In the genomic region with DNA sequence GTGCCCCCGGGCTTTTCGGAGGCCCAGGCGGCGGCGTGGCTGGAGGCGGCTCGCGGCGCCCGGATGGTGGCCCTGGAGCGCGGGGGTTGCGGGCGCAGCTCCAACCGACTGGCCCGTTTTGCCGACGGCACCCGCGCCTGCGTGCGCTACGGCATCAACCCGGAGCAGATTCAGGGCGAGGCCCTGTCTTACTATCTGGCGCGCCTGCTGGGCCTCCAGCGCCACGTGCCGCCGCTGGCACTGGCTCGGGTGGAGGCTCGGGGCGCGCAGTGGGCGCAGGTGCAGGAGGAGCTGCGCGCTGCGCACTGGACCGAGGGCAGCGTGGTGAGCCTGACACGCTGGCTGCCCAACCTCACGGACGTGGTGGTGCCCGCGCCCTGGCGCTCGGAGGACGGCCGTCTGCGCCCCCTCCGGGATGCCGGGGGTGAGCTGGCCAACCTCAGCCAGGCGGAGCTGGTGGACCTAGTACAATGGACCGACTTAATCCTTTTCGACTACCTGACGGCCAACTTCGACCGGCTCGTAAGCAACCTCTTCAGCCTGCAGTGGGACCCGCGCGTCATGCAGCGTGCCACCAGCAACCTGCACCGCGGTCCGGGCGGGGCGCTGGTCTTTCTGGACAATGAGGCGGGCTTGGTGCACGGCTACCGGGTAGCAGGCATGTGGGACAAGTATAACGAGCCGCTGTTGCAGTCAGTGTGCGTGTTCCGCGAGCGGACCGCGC, we compare ENCODE assay signal across 8 cellular contexts. TPM values are rescaled to one million over a fixed set of nuclear protein-coding genes. Genes with fewer than 3 reads are reported as not detected.
DNase-seq lines count a peak whose midpoint lies in the region; ATAC-seq, FAIRE-seq and TF ChIP-seq lines count a peak whose summit lies in the region.

No MANE protein-coding gene starts in this region.

- TF ChIP-seq CTCF in BJ (IDR thresholded peaks at IDR 0.05; ENCODE audit: insufficient read depth, low read depth, low read length) (no peak; the same call in 1 of the 2 replicates), left lung (IDR thresholded peaks at IDR 0.05) (no peak)

- peak; percentile 39 for TF ChIP-seq POLR2A in GM18526 (IDR thresholded peaks at IDR 0.05; ENCODE audit: extremely low read depth, insufficient read length)

- peak overlapping the region; percentile 77 to 82 for H3K4me3 Mint-ChIP-seq in stimulated activated naive B cell treated with anti-CD40 and anti-IgM and Interleukin-4, amounts not matched to agents 10 μg/mL and 1 μg/mL and 100 μg/mL, for 72 hours

- no peak overlapping the region for H3K27ac Mint-ChIP-seq in stimulated activated naive B cell treated with anti-CD40 and anti-IgM and Interleukin-4, amounts not matched to agents 10 μg/mL and 1 μg/mL and 100 μg/mL, for 72 hours

- H3K36me3 Mint-ChIP-seq in stimulated activated naive B cell treated with anti-CD40 and anti-IgM and Interleukin-4, amounts not matched to agents 10 μg/mL and 1 μg/mL and 100 μg/mL, for 72 hours = no peaks in the 10 kb centered on the region

- H3K4me3 ChIP-seq in BJ (ENCODE audit: low read depth, low read length) (peak overlapping the region; percentile 58), left lung (peak overlapping the region; percentile 53 to 54)

- ATAC-seq in HG03095 (IDR thresholded peaks at IDR 0.05; ENCODE audit: unreplicated experiment) = peak; percentile 27
- peak; percentile 8 for ATAC-seq in left lung
- ATAC-seq in stimulated activated naive B cell treated with anti-CD40 and anti-IgM and Interleukin-4, amounts not matched to agents 10 μg/mL and 1 μg/mL and 100 μg/mL, for 72 hours (replicated peaks) = peak; percentile 64 to 65

- peaks cover 12 to 35% of the 10 kb centered on the region in 2 donors for H3K4me1 ChIP-seq in left lung

- H3K27ac ChIP-seq in cingulate gyrus (ENCODE audit: low read depth, low read length) (peak overlapping the region; percentile 19), left lung (no peak overlapping the region)

- H3K27me3 ChIP-seq in BJ (ENCODE audit: control insufficient read depth, insufficient read depth, low read length) = no peaks in the 10 kb centered on the region
- peaks cover 16 to 68% of the 10 kb centered on the region in 2 donors for H3K27me3 ChIP-seq in left lung

- no peaks in the 10 kb centered on the region for H3K36me3 ChIP-seq in BJ (ENCODE audit: control insufficient read depth, insufficient read depth, low read length)
- no peaks in the 10 kb centered on the region for H3K36me3 ChIP-seq in left lung

- POLR2A ChIA-PET in BJ (lab: Charles Lee) = no interaction called here

- intact Hi-C loops in left lung (cut with DNase I) = loop anchor here in 1 of 2 donors (5.0 kb wide), 1 partner anchor 643 kb away; no protein-coding TSS in a partner anchor

- H3K27me3 Mint-ChIP-seq in stimulated activated naive B cell treated with anti-CD40 and anti-IgM and Interleukin-4, amounts not matched to agents 10 μg/mL and 1 μg/mL and 100 μg/mL, for 72 hours = peaks cover 35 to 40% of the 10 kb centered on the region in 2 donors

- DNase-seq in BJ (ENCODE audit: low read depth) (no peak), RCC 7860 (ENCODE audit: low spot score) (peak; percentile 36), left lung (peak in 1 of 2 donors; percentile 80), NCI-H187 (lab: John Stamatoyannopoulos, UW) (no peak)
- peak; percentile 24 for DNase-seq in stimulated activated naive B cell treated with anti-CD40 and anti-IgM and Interleukin-4, amounts not matched to agents 10 μg/mL and 1 μg/mL and 100 μg/mL, for 72 hours

- CTCF ChIA-PET in BJ (lab: Yijun Ruan, JAX) = interaction anchor here (0.9 to 2.8 kb wide), 11 partner anchors 14 to 849 kb away, joined by 3 to 15 read pairs (median 3); no protein-coding TSS in a partner anchor

- no peaks in the 10 kb centered on the region for H3K9me3 Mint-ChIP-seq in stimulated activated naive B cell treated with anti-CD40 and anti-IgM and Interleukin-4, amounts not matched to agents 10 μg/mL and 1 μg/mL and 100 μg/mL, for 72 hours

- H3K9me3 ChIP-seq in left lung = no peaks in the 10 kb centered on the region

- no peak for FAIRE-seq in RCC 7860 (lab: Jason Lieb, UNC)

- peaks cover 12% of the 10 kb centered on the region in 2 donors for H3K4me1 Mint-ChIP-seq in stimulated activated naive B cell treated with anti-CD40 and anti-IgM and Interleukin-4, amounts not matched to agents 10 μg/mL and 1 μg/mL and 100 μg/mL, for 72 hours

RNA-seq across cellular contexts. Expression of gene FJX1, which starts 0.9 kb away (rescaled TPM):
- 4.8 and 6.1 TPM in 2 replicates for polyA plus RNA-seq in BJ (2011; rRNA removed)
- 2.6 and 4.2 TPM in 2 replicates for polyA minus RNA-seq in BJ (2011; rRNA and poly(A)+ RNA removed)
- 1 to 10 TPM; 5.1 to 6.6 TPM for total RNA-seq in left lung

RNA-seq across cellular contexts. Expression of gene TRIM44, which starts 43.4 kb away (rescaled TPM):
- polyA plus RNA-seq in BJ (2011; rRNA removed) = 62.0 and 69.9 TPM in 2 replicates
- 58.3 and 58.8 TPM in 2 replicates for polyA minus RNA-seq in BJ (2011; rRNA and poly(A)+ RNA removed)
- total RNA-seq in left lung = 10 to 100 TPM; 57.9 to 58.9 TPM

Comparison
In these comparisons a context has a peak if more than half of its experiments do, and no peak if none do; other contexts are left out.
1. DNase-seq: peak in RCC 7860 (single experiment) and stimulated activated naive B cell treated with anti-CD40 and anti-IgM and Interleukin-4, amounts not matched to agents 10 μg/mL and 1 μg/mL and 100 μg/mL, for 72 hours (single experiment); none in BJ (single experiment) and NCI-H187 (0 of 2).
2. ATAC-seq: peak in every context shown above with its lines; median percentile 64 in stimulated activated naive B cell treated with anti-CD40 and anti-IgM and Interleukin-4, amounts not matched to agents 10 μg/mL and 1 μg/mL and 100 μg/mL, for 72 hours; 27 in HG03095; 8 in left lung.